12 cellular contexts compared by ENCODE assay signal in genomic region chr1:194052514-194053333, GRCh38.
A peak's percentile ranks its signal among the peaks of the same experiment; 100 is the strongest.
DNase-seq lines count a peak whose midpoint lies in the region; ATAC-seq and TF ChIP-seq lines count a peak whose summit lies in the region.
"Had no signal": no experiment of that assay in that cellular context is flagged by ENCODE, and none has a peak within 500 bp of the region (broad histone marks: within the 10 kb centered on the region; RNA-seq: fewer than 3 reads in every experiment).

No MANE protein-coding gene starts in this region.

- peaks cover 41 to 58% (median 56%) of the 10 kb centered on the region in 4 donors for H3K4me1 Mint-ChIP-seq in CD4-positive, CD25-positive, alpha-beta regulatory T cell
- peaks cover 41% of the 10 kb centered on the region for H3K4me1 Mint-ChIP-seq in activated T-helper 17 cell treated with anti-CD3 and anti-CD28 coated beads, Interleukin-2, amount 50 U/mL, for 72 hours
- H3K4me1 Mint-ChIP-seq in endodermal cell = no peaks in the 10 kb centered on the region

- H3K27me3 ChIP-seq in CD4-positive, CD25-positive, alpha-beta regulatory T cell (ENCODE audit: control insufficient read depth, insufficient read depth, low read length) = no peaks in the 10 kb centered on the region
- H3K27me3 ChIP-seq in endodermal cell (ENCODE audit: control insufficient read depth, insufficient read depth, low read length, poor library complexity, severe bottlenecking) (no peaks in the 10 kb centered on the region), aorta (ENCODE audit: control insufficient read depth in 1 of 2, insufficient read depth in 2 of 2, low read length in 1 of 2) (no peaks in the 10 kb centered on the region)
- H3K27me3 ChIP-seq: cardiac muscle cell, right lobe of liver had no signal

- no peaks in the 10 kb centered on the region for H3K9me3 ChIP-seq in CD4-positive, CD25-positive, alpha-beta regulatory T cell (ENCODE audit: control insufficient read depth in 2 of 2, low read length in 2 of 2)
- H3K9me3 ChIP-seq in endodermal cell (ENCODE audit: control insufficient read depth, low read length) = no peaks in the 10 kb centered on the region
- H3K9me3 ChIP-seq in aorta (ENCODE audit: control insufficient read depth, low read length) = no peaks in the 10 kb centered on the region
- H3K9me3 ChIP-seq: right lobe of liver had no signal

- peak overlapping the region; percentile 90 to 97 (median 95) for H3K27ac Mint-ChIP-seq in CD4-positive, CD25-positive, alpha-beta regulatory T cell
- H3K27ac Mint-ChIP-seq in activated T-helper 17 cell treated with anti-CD3 and anti-CD28 coated beads, Interleukin-2, amount 50 U/mL, for 72 hours = peak overlapping the region; percentile 78
- no peak overlapping the region for H3K27ac Mint-ChIP-seq in endodermal cell
- H3K27ac Mint-ChIP-seq: type B pancreatic cell had no signal

- 87% methylated on average over 2 of the region's 2 CpGs; no CpG with 5 or more reads in 1 of the 2 experiments for WGBS in endodermal cell (ENCODE audit: insufficient coverage in 1 of 2, insufficient read length in 1 of 2), 2 experiments
- WGBS in aorta, 2 donors = 90 to 92% methylated on average over 2 of the region's 2 CpGs

- H3K9me3 Mint-ChIP-seq in CD4-positive, CD25-positive, alpha-beta regulatory T cell = peaks cover 0 to 1% (median 0%) of the 10 kb centered on the region in 7 donors
- no peaks in the 10 kb centered on the region for H3K9me3 Mint-ChIP-seq in activated T-helper 17 cell treated with anti-CD3 and anti-CD28 coated beads, Interleukin-2, amount 50 U/mL, for 72 hours
- H3K9me3 Mint-ChIP-seq in endodermal cell = no peaks in the 10 kb centered on the region
- H3K9me3 Mint-ChIP-seq: type B pancreatic cell had no signal

- intact Hi-C loops in aorta (cut with DNase I) = no loop called here

- peak overlapping the region; percentile 73 for H3K27ac ChIP-seq in CD4-positive, CD25-positive, alpha-beta regulatory T cell (ENCODE audit: insufficient read depth, low read length, poor library complexity, severe bottlenecking)
- H3K27ac ChIP-seq in endodermal cell (ENCODE audit: low read depth, low read length) (no peak overlapping the region), aorta (ENCODE audit: low read depth in 1 of 2, low read length in 2 of 2) (no peak overlapping the region)
- H3K27ac ChIP-seq: cardiac muscle cell, right lobe of liver had no signal

- peak in 2 of 3 donors; percentile 26 to 74 for DNase-seq in CD4-positive, CD25-positive, alpha-beta regulatory T cell
- no peak for DNase-seq in SW480 (ENCODE audit: low spot score)
- DNase-seq in endodermal cell = no peak
- no peak for DNase-seq in aorta
- DNase-seq: NCI-H1694, right lobe of liver had no signal

- H3K4me1 ChIP-seq in CD4-positive, CD25-positive, alpha-beta regulatory T cell (ENCODE audit: control insufficient read depth, insufficient read depth, low read length, poor library complexity, severe bottlenecking) = peaks cover 49% of the 10 kb centered on the region
- H3K4me1 ChIP-seq in endodermal cell (ENCODE audit: control insufficient read depth, insufficient read depth, low read length) (no peaks in the 10 kb centered on the region), aorta (ENCODE audit: control insufficient read depth in 1 of 2, insufficient read depth in 2 of 2, low read length in 2 of 2) (peaks cover 0 to 2% of the 10 kb centered on the region in 2 donors)

- H3K36me3 ChIP-seq in CD4-positive, CD25-positive, alpha-beta regulatory T cell (ENCODE audit: control insufficient read depth, insufficient read depth, low read length) = no peaks in the 10 kb centered on the region
- H3K36me3 ChIP-seq in endodermal cell (ENCODE audit: control insufficient read depth, insufficient read depth, low read length) (no peaks in the 10 kb centered on the region), aorta (ENCODE audit: control insufficient read depth in 1 of 2, insufficient read depth in 2 of 2, low read length in 1 of 2) (no peaks in the 10 kb centered on the region)
- H3K36me3 ChIP-seq: cardiac muscle cell, right lobe of liver had no signal

- peak overlapping the region; percentile 67 for H3K4me3 ChIP-seq in CD4-positive, CD25-positive, alpha-beta regulatory T cell (ENCODE audit: low read depth, low read length)
- H3K4me3 ChIP-seq in endodermal cell (ENCODE audit: low read length) (no peak overlapping the region), aorta (ENCODE audit: low read length in 2 of 2) (no peak overlapping the region)
- H3K4me3 ChIP-seq: cardiac muscle cell, right lobe of liver had no signal

- TF ChIP-seq CTCF in endodermal cell (conservative IDR thresholded peaks at IDR 0.05) = no peak

- no peaks in the 10 kb centered on the region for H3K36me3 Mint-ChIP-seq in CD4-positive, CD25-positive, alpha-beta regulatory T cell
- no peaks in the 10 kb centered on the region for H3K36me3 Mint-ChIP-seq in activated T-helper 17 cell treated with anti-CD3 and anti-CD28 coated beads, Interleukin-2, amount 50 U/mL, for 72 hours (ENCODE audit: low read depth)
- H3K36me3 Mint-ChIP-seq in endodermal cell (ENCODE audit: low read depth) = no peaks in the 10 kb centered on the region
- H3K36me3 Mint-ChIP-seq: type B pancreatic cell had no signal

- peak overlapping the region; percentile 4 to 76 (median 68) for H3K4me3 Mint-ChIP-seq in CD4-positive, CD25-positive, alpha-beta regulatory T cell
- H3K4me3 Mint-ChIP-seq in activated T-helper 17 cell treated with anti-CD3 and anti-CD28 coated beads, Interleukin-2, amount 50 U/mL, for 72 hours = peak overlapping the region; percentile 69
- H3K4me3 Mint-ChIP-seq in endodermal cell = no peak overlapping the region
- H3K4me3 Mint-ChIP-seq: type B pancreatic cell had no signal

- no peak overlapping the region for H3K9ac ChIP-seq in endodermal cell (ENCODE audit: extremely low read depth, low read length, poor library complexity, severe bottlenecking)

- H3K27me3 Mint-ChIP-seq in CD4-positive, CD25-positive, alpha-beta regulatory T cell = no peaks in the 10 kb centered on the region
- H3K27me3 Mint-ChIP-seq in activated T-helper 17 cell treated with anti-CD3 and anti-CD28 coated beads, Interleukin-2, amount 50 U/mL, for 72 hours = no peaks in the 10 kb centered on the region
- no peaks in the 10 kb centered on the region for H3K27me3 Mint-ChIP-seq in endodermal cell (ENCODE audit: insufficient read depth)
- H3K27me3 Mint-ChIP-seq: type B pancreatic cell had no signal

- ATAC-seq in CD4-positive, CD25-positive, alpha-beta regulatory T cell (ENCODE audit: low read depth in 2 of 2) = peak; percentile 67 to 83
- peak; percentile 64 for ATAC-seq in GM19035 (IDR thresholded peaks at IDR 0.05; ENCODE audit: unreplicated experiment)
- peak; percentile 55 for ATAC-seq in HG03064 (IDR thresholded peaks at IDR 0.05; ENCODE audit: low read depth, unreplicated experiment)
- ATAC-seq in activated T-helper 17 cell treated with anti-CD3 and anti-CD28 coated beads, Interleukin-2, amount 50 U/mL, for 72 hours (replicated peaks) = peak; percentile 53
- no peak for ATAC-seq in GM21737 (IDR thresholded peaks at IDR 0.05; ENCODE audit: unreplicated experiment)
- no peak for ATAC-seq in aorta (ENCODE audit: low FRiP score)
- ATAC-seq: right lobe of liver had no signal

Comparison
In these comparisons a context has a peak if more than half of its experiments do, and no peak if none do; other contexts are left out.
1. ATAC-seq: peak in CD4-positive, CD25-positive, alpha-beta regulatory T cell (2 of 2), GM19035 (single experiment), HG03064 (single experiment) and activated T-helper 17 cell treated with anti-CD3 and anti-CD28 coated beads, Interleukin-2, amount 50 U/mL, for 72 hours (single experiment); none in GM21737 (single experiment) and aorta (single experiment).
2. DNase-seq: peak in CD4-positive, CD25-positive, alpha-beta regulatory T cell (2 of 3); none in SW480 (single experiment), endodermal cell (single experiment) and aorta (0 of 2).